Comparison of ENCODE assay signal across 16 cellular contexts in genomic region chr12:124652661-124653060, GRCh38.
DNase-seq lines count a peak whose midpoint lies in the region; ATAC-seq, FAIRE-seq and TF ChIP-seq lines count a peak whose summit lies in the region.
"Had no signal": no experiment of that assay in that cellular context is flagged by ENCODE, and none has a peak within 500 bp of the region (broad histone marks: within the 10 kb centered on the region; RNA-seq: fewer than 3 reads in every experiment).

No MANE protein-coding gene starts in this region.

- no peak for TF ChIP-seq POLR2A in heart left ventricle (IDR thresholded peaks at IDR 0.05)
- no peak for TF ChIP-seq POLR2A in H1 (IDR thresholded peaks at IDR 0.05; ENCODE audit: control extremely low read depth in 1 of 2, low read depth in 2 of 2, low read length in 2 of 2)
- TF ChIP-seq POLR2A in vagina (IDR thresholded peaks at IDR 0.05): no peak

- no peak overlapping the region for H2BK20ac ChIP-seq in H1 (ENCODE audit: low read length)

- no peaks in the 10 kb centered on the region for H3K36me3 ChIP-seq in heart left ventricle
- H3K36me3 ChIP-seq in SJCRH30: no peaks in the 10 kb centered on the region
- no peaks in the 10 kb centered on the region for H3K36me3 ChIP-seq in H1 (ENCODE audit: control insufficient read depth in 2 of 4, insufficient read depth in 4 of 4, low read length in 3 of 4)
- no peaks in the 10 kb centered on the region for H3K36me3 ChIP-seq in vagina

- H3K27me3 ChIP-seq in heart left ventricle: no peaks in the 10 kb centered on the region
- H3K27me3 ChIP-seq in right cardiac atrium (ENCODE audit: control insufficient read depth, insufficient read depth): no peaks in the 10 kb centered on the region
- no peaks in the 10 kb centered on the region for H3K27me3 ChIP-seq in SJCRH30
- no peaks in the 10 kb centered on the region for H3K27me3 ChIP-seq in H1 (replicated peaks in 1 of 4; ENCODE audit: control insufficient read depth in 3 of 4, extremely low read depth in 1 of 4, insufficient read depth in 3 of 4, low read length in 3 of 4)
- H3K27me3 ChIP-seq in vagina: no peaks in the 10 kb centered on the region

- H3K23ac ChIP-seq in H1 (ENCODE audit: insufficient read length): no peak overlapping the region

- no peak overlapping the region for H4K8ac ChIP-seq in H1 (ENCODE audit: extremely low read depth, insufficient read depth, low read length)

- no peak overlapping the region for H2AK5ac ChIP-seq in H1 (ENCODE audit: low read depth, low read length)

- no peaks in the 10 kb centered on the region for H4K20me1 ChIP-seq in H1 (replicated peaks in 1 of 2; ENCODE audit: control insufficient read depth in 1 of 2, insufficient read depth in 2 of 2, low read length in 2 of 2)
- H4K20me1 ChIP-seq: BLaER1 had no signal

- no peak overlapping the region for H3K14ac ChIP-seq in H1 (ENCODE audit: insufficient read length)

- no peak for TF ChIP-seq EP300 in H1 (IDR thresholded peaks at IDR 0.05; ENCODE audit: borderline replicate concordance in 1 of 2, low read depth in 2 of 2, low read length in 2 of 2)

- H2BK5ac ChIP-seq in H1 (ENCODE audit: low read depth, low read length): no peak overlapping the region

- H3K4me2 ChIP-seq in H1 (ENCODE audit: insufficient read depth in 1 of 2, low read depth in 2 of 2, low read length in 2 of 2): no peak overlapping the region

- CTCF ChIA-PET in H1 (lab: Charles Lee; ENCODE audit: partially characterized antibody): interaction anchor here (0.6 to 3.1 kb wide), 8 partner anchors 10 to 364 kb away, joined by 3 to 10 read pairs (median 4); no protein-coding TSS in a partner anchor

- no peaks in the 10 kb centered on the region for H3K23me2 ChIP-seq in H1 (ENCODE audit: low read depth, low read length)

- 89 to 92% (median 91%) methylated on average over 9 of the region's 9 CpGs for WGBS in heart left ventricle, 4 donors
- WGBS in right cardiac atrium: 89% methylated on average over 9 of the region's 9 CpGs
- WGBS in H1 (ENCODE audit: extremely low coverage in 1 of 2, insufficient coverage in 1 of 2, insufficient read length in 1 of 2, insufficient replicate concordance in 2 of 2, low coverage in 1 of 2, low lambda C conversion rate in 2 of 2, missing lambda C conversion rate in 1 of 2), 2 experiments: 86% methylated on average over 9 of the region's 9 CpGs; no CpG with 5 or more reads in 1 of the 2 experiments

- no peak overlapping the region for H3K4ac ChIP-seq in H1 (replicated peaks; ENCODE audit: insufficient read length, low read depth, low read length)

- DNase-seq in heart left ventricle: no peak
- DNase-seq in right cardiac atrium: no peak
- no peak for DNase-seq in SJCRH30
- DNase-seq in H1 (ENCODE audit: low read depth in 1 of 2, low spot score in 2 of 2): no peak
- no peak for DNase-seq in substantia nigra (lab: John Stamatoyannopoulos, UW)
- no peak for DNase-seq in NCI-H2196 (lab: John Stamatoyannopoulos, UW; ENCODE audit: unreplicated experiment)
- DNase-seq in vagina (ENCODE audit: extremely low spot score in 2 of 2): no peak
- DNase-seq: H9, NCI-H1048, NCI-H345, NCI-H526 treated with DMSO at 0.1 percent for 48 hours, RPMI8226 had no signal

- no peak overlapping the region for H2BK120ac ChIP-seq in H1 (replicated peaks; ENCODE audit: low read depth, low read length)

- TF ChIP-seq RAD21 in H1 (IDR thresholded peaks at IDR 0.05 in 1 of 2, conservative IDR thresholded peaks at IDR 0.05 in 1 of 2; ENCODE audit: low read depth in 2 of 2, low read length in 2 of 2): no peak; a peak in 1 of 4 replicates

- H4K5ac ChIP-seq in H1 (ENCODE audit: insufficient read length, low read depth, low read length): no peak overlapping the region

- H2BK12ac ChIP-seq in H1 (ENCODE audit: low read depth, low read length): no peak overlapping the region

- H3K79me1 ChIP-seq in H1 (ENCODE audit: low read depth, low read length): no peaks in the 10 kb centered on the region

- ATAC-seq in heart left ventricle: no peak
- no peak for ATAC-seq in right cardiac atrium
- ATAC-seq in GM19324 (IDR thresholded peaks at IDR 0.05; ENCODE audit: low FRiP score, unreplicated experiment): no peak
- ATAC-seq: SK-N-SH treated with all-trans-retinoic acid at 6 μM for 48 hours had no signal

- no peak overlapping the region for H3K9ac ChIP-seq in H1 (replicated peaks in 1 of 4; ENCODE audit: extremely low read depth in 1 of 4, low read depth in 3 of 4, low read length in 3 of 4)
- H3K9ac ChIP-seq: BLaER1 had no signal

- peaks cover 3 to 66% (median 44%) of the 10 kb centered on the region in 12 donors for H3K4me1 ChIP-seq in heart left ventricle
- peaks cover 5% of the 10 kb centered on the region for H3K4me1 ChIP-seq in right cardiac atrium (ENCODE audit: control insufficient read depth, insufficient read depth, low read length)
- peaks cover 50% of the 10 kb centered on the region for H3K4me1 ChIP-seq in SJCRH30
- peaks cover 5 to 18% (median 8%) of the 10 kb centered on the region in 4 experiments for H3K4me1 ChIP-seq in H1 (replicated peaks in 1 of 4; ENCODE audit: control insufficient read depth in 3 of 4, insufficient read depth in 4 of 4, low read length in 3 of 4)
- H3K4me1 ChIP-seq in vagina: peaks cover 27% of the 10 kb centered on the region

- H3K4me3 ChIP-seq in heart left ventricle (no peak overlapping the region), right cardiac atrium (ENCODE audit: low read length) (no peak overlapping the region), SJCRH30 (no peak overlapping the region), H1 (ENCODE audit: extremely low read depth in 1 of 4, insufficient read depth in 2 of 4, low read depth in 3 of 4, low read length in 4 of 4) (no peak overlapping the region), vagina (no peak overlapping the region)
- H3K4me3 ChIP-seq: BLaER1 had no signal

- no peak overlapping the region for H2BK15ac ChIP-seq in H1 (ENCODE audit: low read length)

- peak overlapping the region in 9 of 12 donors; percentile 45 to 83 (median 59) for H3K27ac ChIP-seq in heart left ventricle
- no peak overlapping the region for H3K27ac ChIP-seq in right cardiac atrium (ENCODE audit: low read length)
- H3K27ac ChIP-seq in SJCRH30: peak overlapping the region; percentile 87
- H3K27ac ChIP-seq in H1 (ENCODE audit: low read depth, low read length): no peak overlapping the region
- peak overlapping the region; percentile 73 for H3K27ac ChIP-seq in substantia nigra (ENCODE audit: low read depth, low read length, poor library complexity, severe bottlenecking)
- no peak overlapping the region for H3K27ac ChIP-seq in vagina
- H3K27ac ChIP-seq: 22Rv1, BLaER1 had no signal

- POLR2A ChIA-PET in H1 (lab: Charles Lee; ENCODE audit: partially characterized antibody): interaction anchor here (0.7 to 1.5 kb wide), 4 partner anchors 8 to 92 kb away, joined by 3 read pairs; no protein-coding TSS in a partner anchor

- H3K18ac ChIP-seq in H1 (ENCODE audit: extremely low read depth, low read length): no peak overlapping the region

- H3K56ac ChIP-seq in H1 (replicated peaks; ENCODE audit: insufficient read length, low read depth, low read length): no peak overlapping the region

- TF ChIP-seq CTCF in heart left ventricle (IDR thresholded peaks at IDR 0.05): no peak
- no peak for TF ChIP-seq CTCF in H1 (IDR thresholded peaks at IDR 0.05; ENCODE audit: control extremely low read depth in 1 of 3, insufficient read depth in 1 of 3, low read depth in 1 of 3, low read length in 3 of 3)
- TF ChIP-seq CTCF in vagina (IDR thresholded peaks at IDR 0.05): no peak

- no peak overlapping the region for H2AFZ ChIP-seq in H1 (ENCODE audit: low read length)

- H3K79me2 ChIP-seq in H1 (ENCODE audit: control insufficient read depth in 1 of 2, insufficient read depth in 2 of 2, low read length in 2 of 2): no peaks in the 10 kb centered on the region

- H3K9me3 ChIP-seq in heart left ventricle: peaks cover 0 to 12% (median 8%) of the 10 kb centered on the region in 12 donors
- no peaks in the 10 kb centered on the region for H3K9me3 ChIP-seq in right cardiac atrium (ENCODE audit: control insufficient read depth, low read length)
- peaks cover 16% of the 10 kb centered on the region for H3K9me3 ChIP-seq in SJCRH30 (replicated peaks)
- H3K9me3 ChIP-seq in H1 (ENCODE audit: insufficient read depth in 2 of 2, low read depth in 1 of 2, low read length in 1 of 2): peaks cover 16 to 18% of the 10 kb centered on the region in 2 experiments
- H3K9me3 ChIP-seq in vagina: no peaks in the 10 kb centered on the region

- H4K91ac ChIP-seq in H1 (replicated peaks; ENCODE audit: insufficient read length, low read length): no peak overlapping the region

- intact Hi-C loops in heart left ventricle (cut with DNase I) (loop anchor here in 2 of 10 donors (2.0 to 10.0 kb wide), 3 partner anchors 68 to 112 kb away; no protein-coding TSS in a partner anchor), right cardiac atrium (cut with DNase I) (no loop called here), vagina (cut with DNase I) (no loop called here)

- FAIRE-seq in H1 (lab: Jason Lieb, UNC): no peak

TF ChIP-seq in H1, 55 proteins besides CTCF, POLR2A, EP300 and RAD21:
- TF ChIP-seq JUN (IDR thresholded peaks at IDR 0.05; ENCODE audit: low read depth, low read length) (no peak), KDM1A (IDR thresholded peaks at IDR 0.05; ENCODE audit: borderline replicate concordance, low read length) (peak; percentile 42; the same call in 1 of the 2 replicates)

Comparison
In these comparisons a context has a peak if more than half of its experiments do, and no peak if none do; other contexts are left out.
1. H3K27ac ChIP-seq: peak in heart left ventricle (9 of 12), SJCRH30 (single experiment) and substantia nigra (single experiment); none in right cardiac atrium (single experiment), H1 (single experiment) and vagina (single experiment).